In the genomic region with DNA sequence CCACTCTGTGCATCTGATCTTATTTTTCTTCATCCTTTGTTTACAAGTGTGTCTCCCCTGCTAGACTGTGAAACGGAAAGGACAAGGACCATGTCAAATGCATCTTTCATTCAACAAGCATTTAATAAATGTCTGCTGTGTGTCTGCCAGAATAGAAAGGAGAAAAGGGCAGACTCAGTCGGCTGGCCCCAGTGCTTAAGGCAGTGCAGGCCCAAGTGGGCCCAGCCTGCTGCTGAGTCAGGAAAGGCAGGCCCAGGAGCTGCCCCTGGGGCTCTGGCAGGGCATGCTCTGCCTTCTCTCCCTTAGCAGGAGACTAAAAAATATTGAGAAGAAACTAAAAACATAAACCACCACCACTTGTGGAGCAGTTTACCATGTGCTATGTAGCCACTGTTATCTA, we compare ENCODE assay signal across 13 cellular contexts.
A peak's percentile ranks its signal among the peaks of the same experiment; 100 is the strongest.
DNase-seq lines count a peak whose midpoint lies in the region; ATAC-seq lines count a peak whose summit lies in the region.
"Had no signal": no experiment of that assay in that cellular context is flagged by ENCODE, and none has a peak within 500 bp of the region (broad histone marks: within the 10 kb centered on the region; RNA-seq: fewer than 3 reads in every experiment).

No MANE protein-coding gene starts in this region.

- DNase-seq in HPDE6-E6E7 (ENCODE audit: extremely low spot score) = peak; percentile 26
- DNase-seq in astrocyte of the hippocampus (ENCODE audit: low read depth, low spot score) = peak; percentile 23
- DNase-seq in glomerular visceral epithelial cell (ENCODE audit: extremely low spot score) = peak; percentile 34
- DNase-seq in stimulated activated effector memory CD8-positive, alpha-beta T cell treated with anti-CD3 and anti-CD28 coated beads, Interleukin-12 subunit alpha, Interleukin-12 subunit beta, amount 100 ng/mL, for 72 hours (ENCODE audit: low spot score in 2 of 2) = no peak
- DNase-seq in RKO (ENCODE audit: low spot score) = no peak
- DNase-seq: activated CD8-positive, alpha-beta memory T cell treated with anti-CD3 and anti-CD28 coated beads for 24 hours; activated naive CD4-positive, alpha-beta T cell treated with anti-CD3 and anti-CD28 coated beads for 36 hours; gastrocnemius medialis; GF-D8; NCI-H524; T1000 had no signal

- no peak overlapping the region for H3K4me3 Mint-ChIP-seq in stimulated activated effector memory CD8-positive, alpha-beta T cell treated with anti-CD3 and anti-CD28 coated beads, Interleukin-12 subunit alpha, Interleukin-12 subunit beta, amount 100 ng/mL, for 72 hours
- H3K4me3 Mint-ChIP-seq: activated naive CD4-positive, alpha-beta T cell treated with anti-CD3 and anti-CD28 coated beads for 36 hours had no signal

- peak overlapping the region; percentile 40 for H3K27ac Mint-ChIP-seq in stimulated activated effector memory CD8-positive, alpha-beta T cell treated with anti-CD3 and anti-CD28 coated beads, Interleukin-12 subunit alpha, Interleukin-12 subunit beta, amount 100 ng/mL, for 72 hours
- H3K27ac Mint-ChIP-seq: activated naive CD4-positive, alpha-beta T cell treated with anti-CD3 and anti-CD28 coated beads for 36 hours had no signal

- peaks cover 57% of the 10 kb centered on the region for H3K4me1 Mint-ChIP-seq in stimulated activated effector memory CD8-positive, alpha-beta T cell treated with anti-CD3 and anti-CD28 coated beads, Interleukin-12 subunit alpha, Interleukin-12 subunit beta, amount 100 ng/mL, for 72 hours

- H3K9me3 Mint-ChIP-seq in stimulated activated effector memory CD8-positive, alpha-beta T cell treated with anti-CD3 and anti-CD28 coated beads, Interleukin-12 subunit alpha, Interleukin-12 subunit beta, amount 100 ng/mL, for 72 hours = no peaks in the 10 kb centered on the region
- H3K9me3 Mint-ChIP-seq: activated naive CD4-positive, alpha-beta T cell treated with anti-CD3 and anti-CD28 coated beads for 36 hours had no signal

- no peaks in the 10 kb centered on the region for H3K36me3 Mint-ChIP-seq in stimulated activated effector memory CD8-positive, alpha-beta T cell treated with anti-CD3 and anti-CD28 coated beads, Interleukin-12 subunit alpha, Interleukin-12 subunit beta, amount 100 ng/mL, for 72 hours

- ATAC-seq in stimulated activated effector memory CD8-positive, alpha-beta T cell treated with anti-CD3 and anti-CD28 coated beads, Interleukin-12 subunit alpha, Interleukin-12 subunit beta, amount 100 ng/mL, for 72 hours = no peak
- ATAC-seq in HG03378 (IDR thresholded peaks at IDR 0.05; ENCODE audit: unreplicated experiment) (no peak), GM21528 (IDR thresholded peaks at IDR 0.05; ENCODE audit: low FRiP score, unreplicated experiment) (no peak)
- ATAC-seq: gastrocnemius medialis had no signal

Comparison
In these comparisons a context has a peak if more than half of its experiments do, and no peak if none do; other contexts are left out.
1. DNase-seq: peak in HPDE6-E6E7 (single experiment), astrocyte of the hippocampus (single experiment) and glomerular visceral epithelial cell (single experiment); none in stimulated activated effector memory CD8-positive, alpha-beta T cell treated with anti-CD3 and anti-CD28 coated beads, Interleukin-12 subunit alpha, Interleukin-12 subunit beta, amount 100 ng/mL, for 72 hours (0 of 2) and RKO (single experiment).